In the genomic region with DNA sequence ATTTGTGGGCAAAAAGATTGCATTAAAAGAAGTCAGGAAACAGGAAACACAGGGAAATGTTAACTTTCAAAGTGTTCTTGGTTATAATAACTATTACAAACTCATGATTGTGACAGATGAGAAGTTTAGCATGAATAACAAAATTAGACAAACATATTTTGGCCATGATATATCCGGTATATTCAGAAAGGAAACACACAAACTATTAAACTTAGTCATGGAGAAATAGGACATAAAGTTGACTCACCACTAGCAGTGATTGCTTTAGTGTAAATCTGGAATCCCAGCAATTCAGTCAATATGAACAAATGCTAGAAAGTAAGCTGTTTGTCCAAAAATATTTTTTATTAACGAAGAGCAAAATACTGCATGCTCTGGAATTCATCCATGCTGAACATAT, we compare ENCODE assay signal across 17 cellular contexts.
DNase-seq lines count a peak whose midpoint lies in the region; ATAC-seq and TF ChIP-seq lines count a peak whose summit lies in the region.
"Had no signal": no experiment of that assay in that cellular context is flagged by ENCODE, and none has a peak within 500 bp of the region (broad histone marks: within the 10 kb centered on the region; RNA-seq: fewer than 3 reads in every experiment).

No MANE protein-coding gene starts in this region.

- CTCF ChIA-PET in AG04450 (lab: Charles Lee): no interaction called here

- POLR2A ChIA-PET in AG04450 (lab: Yijun Ruan, JAX): no interaction called here

- DNase-seq in AG04450 (ENCODE audit: low read depth, low spot score) (peak; percentile 38), LHCN-M2 (ENCODE audit: low read depth) (peak; percentile 87), cardiac fibroblast (ENCODE audit: low read depth in 2 of 2) (peak; percentile 73 to 95), hepatic stellate cell (ENCODE audit: low spot score) (peak; percentile 43), GM10266 (ENCODE audit: extremely low spot score) (no peak), Karpas-422 (no peak)
- no peak for DNase-seq in NK-92 treated with Interleukin-12 subunit alpha and Interleukin-12 subunit beta, amount 100 ng/mL, for 24 hours (lab: John Stamatoyannopoulos, UW)
- DNase-seq: activated CD8-positive, alpha-beta memory T cell treated with anti-CD3 and anti-CD28 coated beads, Interleukin-2, amount 50 U/mL, for 48 hours; activated naive CD4-positive, alpha-beta T cell treated with anti-CD3 and anti-CD28 coated beads for 36 hours; midbrain; NCI-H2171; stimulated activated CD4-positive, alpha-beta T cell treated with anti-CD3 and anti-CD28 coated beads, Interleukin-15, amount 100 ng/mL, for 24 hours; T-cell had no signal

- no peaks in the 10 kb centered on the region for H3K79me2 ChIP-seq in Karpas-422 (ENCODE audit: low read length)
- H3K79me2 ChIP-seq: parathyroid adenoma had no signal

- H4K20me1 ChIP-seq in Karpas-422 (ENCODE audit: insufficient read depth, low read depth, low read length): no peaks in the 10 kb centered on the region

- H3K27me3 ChIP-seq in AG04450 (ENCODE audit: control insufficient read depth, insufficient read depth, low read length) (no peaks in the 10 kb centered on the region), Karpas-422 (ENCODE audit: low read length) (no peaks in the 10 kb centered on the region)

- H3K36me3 ChIP-seq in Karpas-422 (ENCODE audit: insufficient read depth, low read length): no peaks in the 10 kb centered on the region

- no peak for TF ChIP-seq CTCF in AG04450 (IDR thresholded peaks at IDR 0.05; ENCODE audit: low read depth, low read length)
- TF ChIP-seq CTCF in cardiac fibroblast (IDR thresholded peaks at IDR 0.05; ENCODE audit: low read depth, low read length): no peak
- no peak for TF ChIP-seq CTCF in GM10266 (IDR thresholded peaks at IDR 0.05; ENCODE audit: control insufficient read depth, insufficient read depth, low read depth, missing control alignments)

- no peaks in the 10 kb centered on the region for H3K9me2 ChIP-seq in Karpas-422 (replicated peaks; ENCODE audit: insufficient read depth, low read length)

- no peak for ATAC-seq in GM18867 (IDR thresholded peaks at IDR 0.05; ENCODE audit: unreplicated experiment)
- ATAC-seq: activated CD4-positive, CD25-positive, alpha-beta regulatory T cell treated with anti-CD3 and anti-CD28 coated beads, Interleukin-2, amount 50 U/mL, for 24 hours; esophagus mucosa; T-cell had no signal

- H3K9me3 ChIP-seq in AG04450 (ENCODE audit: control insufficient read depth, insufficient read depth, low read length) (no peaks in the 10 kb centered on the region), Karpas-422 (ENCODE audit: low read length) (no peaks in the 10 kb centered on the region)

- no peaks in the 10 kb centered on the region for H3K4me1 ChIP-seq in Karpas-422 (ENCODE audit: low read length)
- H3K4me1 ChIP-seq: parathyroid adenoma had no signal

- no peak overlapping the region for H3K9ac ChIP-seq in Karpas-422 (ENCODE audit: low read length)
- H3K9ac ChIP-seq: parathyroid adenoma had no signal

- H3K4me3 ChIP-seq in AG04450 (ENCODE audit: low read depth, low read length): no peak overlapping the region
- no peak overlapping the region for H3K4me3 ChIP-seq in cardiac fibroblast (replicated peaks in 1 of 2; ENCODE audit: low read depth in 2 of 2, low read length in 2 of 2)
- H3K4me3 ChIP-seq in Karpas-422 (ENCODE audit: low read length): no peak overlapping the region

- no peak overlapping the region for H3K27ac ChIP-seq in AG04450 (ENCODE audit: low read depth, low read length)
- no peak overlapping the region for H3K27ac ChIP-seq in Karpas-422 (ENCODE audit: low read length)
- H3K27ac ChIP-seq: parathyroid adenoma had no signal

- H3K4me2 ChIP-seq in Karpas-422 (ENCODE audit: low read depth, low read length, poor library complexity, severe bottlenecking): no peak overlapping the region

- H2AFZ ChIP-seq in Karpas-422 (ENCODE audit: low read length): no peak overlapping the region
- H2AFZ ChIP-seq: parathyroid adenoma had no signal

Comparison
In these comparisons a context has a peak if more than half of its experiments do, and no peak if none do; other contexts are left out.
1. DNase-seq: peak in AG04450 (single experiment), LHCN-M2 (single experiment), cardiac fibroblast (2 of 2) and hepatic stellate cell (single experiment); none in GM10266 (single experiment), NK-92 treated with Interleukin-12 subunit alpha and Interleukin-12 subunit beta, amount 100 ng/mL, for 24 hours (single experiment) and Karpas-422 (single experiment).